Comparison of ENCODE assay signal across 8 cellular contexts in genomic region chrX:48697182-48697727, GRCh38. TPM values are rescaled to one million over a fixed set of nuclear protein-coding genes. Genes with fewer than 3 reads are reported as not detected.
A peak's percentile ranks its signal among the peaks of the same experiment; 100 is the strongest.
DNase-seq lines count a peak whose midpoint lies in the region; ATAC-seq, FAIRE-seq and TF ChIP-seq lines count a peak whose summit lies in the region.

No MANE protein-coding gene starts in this region.

- H4K8ac ChIP-seq in IMR-90 (ENCODE audit: low read depth in 2 of 2, low read length in 2 of 2), result peak overlapping the region; percentile 41 to 90; a peak in 2 of 4 replicates

- no peak for FAIRE-seq in bronchial epithelial cell (lab: Jason Lieb, UNC)

- no peak overlapping the region for H2BK20ac ChIP-seq in IMR-90 (ENCODE audit: low read depth, low read length)

- H3K79me1 ChIP-seq in IMR-90 (ENCODE audit: low read depth in 1 of 2, low read length in 2 of 2), result peaks cover 0 to 8% of the 10 kb centered on the region in 2 experiments; a peak in 3 of 4 replicates

- no peak overlapping the region for H2BK5ac ChIP-seq in IMR-90 (ENCODE audit: low read depth, low read length, poor library complexity, severe bottlenecking)

- peaks cover 0 to 8% (median 0%) of the 10 kb centered on the region in 7 donors for H3K9me3 Mint-ChIP-seq in naive B cell

- H3K56ac ChIP-seq in IMR-90 (ENCODE audit: extremely low read depth, insufficient read depth, low read length), result 0 out of 2 replicates have a peak overlapping the region, but pooled peaks have one; percentile 66

- POLR2A ChIA-PET in IMR-90 (lab: Charles Lee; ENCODE audit: unreplicated experiment), result interaction anchor here (0.7 kb wide), 1 partner anchor 13 kb away, joined by 3 read pairs; no protein-coding TSS in a partner anchor

- H3K27ac Mint-ChIP-seq in naive B cell, result peak overlapping the region in 3 of 6 donors; percentile 71 to 93 (median 77)

- peak overlapping the region; percentile 90 for H2AFZ ChIP-seq in IMR-90 (replicated peaks; ENCODE audit: low read length, poor library complexity)

- CTCF ChIA-PET in IMR-90 (lab: Yijun Ruan, JAX), result no interaction called here

- intact Hi-C loops in IMR-90 (cut with micrococcal nuclease) (loop anchor here (1.0 to 2.0 kb wide), 3 partner anchors 20 to 220 kb away; no protein-coding TSS in a partner anchor), aorta (cut with DNase I) (no loop called here)

- dilution Hi-C loops in IMR-90 (cut with HindIII; ENCODE audit: low sequenced_read_pairs, unreplicated experiment), result no loop called here

- no peak for TF ChIP-seq POLR2A in IMR-90 (IDR thresholded peaks at IDR 0.05; ENCODE audit: low read depth, low read length)

- H2AK5ac ChIP-seq in IMR-90 (ENCODE audit: low read depth, low read length), result 0 out of 2 replicates have a peak overlapping the region, but pooled peaks have one; percentile 2

- H3K9ac ChIP-seq in IMR-90 (ENCODE audit: low read depth, low read length), result peak overlapping the region; percentile 22

- ATAC-seq in IMR-90 (ENCODE audit: low read depth) (no peak), naive B cell (ENCODE audit: low read depth in 2 of 2) (no peak), aorta (ENCODE audit: low FRiP score) (no peak), HG03159 (IDR thresholded peaks at IDR 0.05; ENCODE audit: unreplicated experiment) (no peak)

- TF ChIP-seq CTCF in GM12864 (IDR thresholded peaks at IDR 0.05; ENCODE audit: low read depth, low read length, missing control alignments), result no peak
- no peak for TF ChIP-seq CTCF in IMR-90 (conservative IDR thresholded peaks at IDR 0.05; ENCODE audit: low read depth, low read length)
- TF ChIP-seq CTCF in bronchial epithelial cell (IDR thresholded peaks at IDR 0.05; ENCODE audit: insufficient read depth, low read length, severe bottlenecking), result no peak

- in situ Hi-C loops in IMR-90 (cut with MboI; ENCODE audit: low sequenced_read_pairs), result no loop called here

- H3K36me3 Mint-ChIP-seq in naive B cell, result peaks cover 6 to 11% of the 10 kb centered on the region in 2 donors

- peaks cover 11% of the 10 kb centered on the region for H3K36me3 ChIP-seq in IMR-90 (ENCODE audit: control insufficient read depth, insufficient read depth, low read length)
- H3K36me3 ChIP-seq in bronchial epithelial cell (ENCODE audit: control insufficient read depth, insufficient read depth, low read length), result no peaks in the 10 kb centered on the region
- H3K36me3 ChIP-seq in aorta (ENCODE audit: control insufficient read depth in 1 of 2, insufficient read depth in 2 of 2, low read length in 1 of 2), result no peaks in the 10 kb centered on the region

- peaks cover 8% of the 10 kb centered on the region; the same call in 1 of the 2 replicates for H3K4me1 ChIP-seq in IMR-90 (ENCODE audit: control insufficient read depth, insufficient read depth, low read length)
- no peaks in the 10 kb centered on the region for H3K4me1 ChIP-seq in aorta (ENCODE audit: control insufficient read depth in 1 of 2, insufficient read depth in 2 of 2, low read length in 2 of 2)

- 36% methylated on average over 7 of the region's 12 CpGs; no CpG with 5 or more reads in 1 of the 2 experiments for WGBS in IMR-90 (ENCODE audit: extremely low coverage in 2 of 2, insufficient read length in 1 of 2), 2 experiments
- 1 to 35% methylated on average over 12 of the region's 12 CpGs for WGBS in aorta, 2 donors

- no peak overlapping the region for H3K18ac ChIP-seq in IMR-90 (ENCODE audit: low read depth, low read length)

- H2BK120ac ChIP-seq in IMR-90 (ENCODE audit: low read depth, low read length), result no peak overlapping the region

- H4K20me1 ChIP-seq in IMR-90 (ENCODE audit: insufficient read depth, low read length), result no peaks in the 10 kb centered on the region

- peak overlapping the region; percentile 49; the same call in 1 of the 2 replicates for H4K5ac ChIP-seq in IMR-90 (ENCODE audit: low read depth, low read length)

- peak overlapping the region; percentile 53 for H4K91ac ChIP-seq in IMR-90 (ENCODE audit: insufficient read depth, low read depth, low read length)

- no peaks in the 10 kb centered on the region; the same call in 1 of the 2 replicates for H3K9me1 ChIP-seq in IMR-90 (ENCODE audit: insufficient read depth, low read length)

- peak overlapping the region; percentile 37 for H3K4me2 ChIP-seq in IMR-90 (ENCODE audit: low read depth, low read length)

- peak overlapping the region; percentile 24 for H3K4ac ChIP-seq in IMR-90 (ENCODE audit: low read depth, low read length)

- TF ChIP-seq RAD21 in IMR-90 (IDR thresholded peaks at IDR 0.05; ENCODE audit: low read length), result no peak

- no peak overlapping the region for H3K23ac ChIP-seq in IMR-90 (ENCODE audit: low read depth, low read length)

- H3K27ac ChIP-seq in IMR-90 (ENCODE audit: insufficient read depth, low read length), result peak overlapping the region; percentile 5; the same call in 1 of the 2 replicates
- H3K27ac ChIP-seq in aorta (ENCODE audit: low read depth in 1 of 2, low read length in 2 of 2), result no peak overlapping the region

- no TSS peak for BruUV-seq in IMR-90 (replicated peaks; lab: Mats Ljungman, UMichigan)

- peak overlapping the region; percentile 61 to 90 (median 80) for H3K4me3 Mint-ChIP-seq in naive B cell

- H3K14ac ChIP-seq in IMR-90 (replicated peaks; ENCODE audit: low read depth, low read length), result peak overlapping the region; percentile 13; the same call in 1 of the 2 replicates

- H3K27me3 Mint-ChIP-seq in naive B cell, result no peaks in the 10 kb centered on the region

- no peaks in the 10 kb centered on the region for H3K9me3 ChIP-seq in IMR-90 (ENCODE audit: control insufficient read depth, insufficient read depth, low read length)
- no peaks in the 10 kb centered on the region for H3K9me3 ChIP-seq in aorta (ENCODE audit: control insufficient read depth, low read length)

- H3K27me3 ChIP-seq in IMR-90 (ENCODE audit: control insufficient read depth, insufficient read depth, low read length) (no peaks in the 10 kb centered on the region; the same call in 1 of the 2 replicates), bronchial epithelial cell (ENCODE audit: control insufficient read depth, insufficient read depth, low read length) (no peaks in the 10 kb centered on the region), aorta (ENCODE audit: control insufficient read depth in 1 of 2, insufficient read depth in 2 of 2, low read length in 1 of 2) (no peaks in the 10 kb centered on the region)

- H2AK9ac ChIP-seq in IMR-90 (replicated peaks; ENCODE audit: low read depth, low read length, poor library complexity), result peak overlapping the region; percentile 89

- H3K4me1 Mint-ChIP-seq in naive B cell, result peaks cover 15 to 18% (median 16%) of the 10 kb centered on the region in 3 donors

- H3K4me3 ChIP-seq in GM12864 (ENCODE audit: low read depth, low read length) (peak overlapping the region; percentile 76), IMR-90 (ENCODE audit: insufficient read depth, low read depth, low read length) (peak overlapping the region; percentile 64), bronchial epithelial cell (ENCODE audit: low read depth, low read length) (peak overlapping the region; percentile 45), aorta (ENCODE audit: low read length in 2 of 2) (peak overlapping the region in 1 of 2 donors; percentile 70)

- no peak overlapping the region for H2BK15ac ChIP-seq in IMR-90 (ENCODE audit: low read depth, low read length)

- DNase-seq in GM12864 (ENCODE audit: low read depth), result no peak
- DNase-seq in IMR-90, result no peak
- DNase-seq in bronchial epithelial cell (ENCODE audit: low read depth), result no peak
- DNase-seq in naive B cell, result no peak
- no peak for DNase-seq in aorta
- DNase-seq in NCI-H510A treated with DMSO at 0.1 percent for 48 hours (lab: John Stamatoyannopoulos, UW), result no peak
- no peak for DNase-seq in LoVo (ENCODE audit: low spot score)

TF ChIP-seq in IMR-90, 13 proteins besides CTCF, POLR2A, EP300 and RAD21:
- TF ChIP-seq CEBPB (IDR thresholded peaks at IDR 0.05; ENCODE audit: low read depth, low read length) (no peak), RCOR1 (IDR thresholded peaks at IDR 0.05; ENCODE audit: insufficient replicate concordance, low read length) (no peak), MAFK (IDR thresholded peaks at IDR 0.05; ENCODE audit: low read depth, low read length) (no peak), FOS (IDR thresholded peaks at IDR 0.05; ENCODE audit: low read depth, low read length) (no peak)

RNA-seq across cellular contexts. Expression of gene SUV39H1, which starts 0.7 kb away (rescaled TPM):
- total RNA-seq in IMR-90 (2012; rRNA removed) (6.6 and 7.2 TPM in 2 replicates), bronchial epithelial cell (1.2 and 1.3 TPM in 2 replicates), aorta (1 to 10 TPM; 2.6 to 3.0 TPM)
- polyA plus RNA-seq in IMR-90 (2012; rRNA removed) (8.6 and 9.9 TPM in 2 replicates), naive B cell (ENCODE audit: low read depth in 6 of 6) (10 to 100 TPM in 3 of 6 donors, 1 to 10 TPM in 3; 6.6 to 13.3 (median 10.1) TPM), aorta (1 to 10 TPM in 1 of 2 donors, under 1 TPM in 1; 0.88 to 3.2 TPM)
- 6.6 and 7.1 TPM in 2 replicates for polyA plus RNA-seq in IMR-90 (2012; cell fraction: cytosol; rRNA removed)
- 9.5 and 19.5 TPM in 2 replicates for polyA plus RNA-seq in IMR-90 (2012; cell fraction: nucleus; rRNA removed; ENCODE audit: low replicate concordance)

RNA-seq across cellular contexts. Expression of gene WAS, which starts 13.7 kb away (rescaled TPM):
- not detected in 2 replicates for total RNA-seq in IMR-90 (2012; rRNA removed)
- polyA plus RNA-seq in IMR-90 (2012; rRNA removed), result 0.09 and 0.14 TPM in 2 replicates
- 0.11 and 0.14 TPM in 2 replicates for polyA plus RNA-seq in IMR-90 (2012; cell fraction: cytosol; rRNA removed)
- 0.74 and 1.1 TPM in 2 replicates for polyA plus RNA-seq in IMR-90 (2012; cell fraction: nucleus; rRNA removed; ENCODE audit: low replicate concordance)
- not detected in 2 replicates for total RNA-seq in bronchial epithelial cell
- 10 to 100 TPM; 12.7 to 27.8 (median 19.4) TPM for polyA plus RNA-seq in naive B cell (ENCODE audit: low read depth in 6 of 6)
- total RNA-seq in aorta, result 10 to 100 TPM; 12.4 to 19.9 TPM
- 1 to 10 TPM in 1 of 2 donors, under 1 TPM in 1; 0.90 to 9.6 TPM for polyA plus RNA-seq in aorta

Comparison
In these comparisons a context has a peak if more than half of its experiments do, and no peak if none do; other contexts are left out.
1. RNA of gene WAS, which starts 13.7 kb away (total RNA-seq): 12.4 to 19.9 TPM in aorta; not detected in IMR-90 and not detected in bronchial epithelial cell; every median in the first group is over 10 times any median in the second.